7 cellular contexts compared by ENCODE assay signal in genomic region chr3:95347936-95348335, GRCh38.
DNase-seq lines count a peak whose midpoint lies in the region; ATAC-seq and TF ChIP-seq lines count a peak whose summit lies in the region.
"Not testable (repeated sequence)": the region's sequence is repeated elsewhere in the genome, so short reads cannot be mapped to it uniquely, and the experiment has no call there.

No MANE protein-coding gene starts in this region.

- BruUV-seq in Caco-2 (replicated peaks; lab: Mats Ljungman, UMichigan): not testable (repeated sequence)

- H3K4me2 ChIP-seq in GM23338; mesendoderm (ENCODE audit: low read length): not testable (repeated sequence)
- H3K4me2 ChIP-seq in hepatocyte: peak overlapping the region; percentile 41
- peak overlapping the region; percentile 57 for H3K4me2 ChIP-seq in trophoblast cell (ENCODE audit: low read length)

- peak overlapping the region; percentile 60 for H3K4me3 Mint-ChIP-seq in Caco-2 (ENCODE audit: unreplicated experiment)
- not testable (repeated sequence) for H3K4me3 Mint-ChIP-seq in GM23338, WTC11, nephron

- not testable (repeated sequence) for H3K79me1 ChIP-seq in mesendoderm (ENCODE audit: low read length); trophoblast cell (ENCODE audit: low read length)

- H2BK15ac ChIP-seq in mesendoderm (replicated peaks; ENCODE audit: low read depth): not testable (repeated sequence)

- ATAC-seq in GM23338, WTC11: not testable (repeated sequence)

- not testable (repeated sequence) for H3K9me2 ChIP-seq in GM23338 (ENCODE audit: insufficient read depth); hepatocyte (replicated peaks; ENCODE audit: insufficient read depth)

- H3K56ac ChIP-seq in mesendoderm (ENCODE audit: low read length): not testable (repeated sequence)

- H3K79me2 ChIP-seq in GM23338 (replicated peaks; ENCODE audit: insufficient read depth); hepatocyte; mesendoderm (ENCODE audit: control insufficient read depth, insufficient read depth, low read length); trophoblast cell (ENCODE audit: control insufficient read depth, insufficient read depth, low read length, poor library complexity): not testable (repeated sequence)

- H3K4me1 ChIP-seq in Caco-2: peaks cover 50% of the 10 kb centered on the region
- peaks cover 51% of the 10 kb centered on the region for H3K4me1 ChIP-seq in GM23338 (ENCODE audit: insufficient read depth)
- peaks cover 16% of the 10 kb centered on the region for H3K4me1 ChIP-seq in hepatocyte (ENCODE audit: insufficient read depth)
- H3K4me1 ChIP-seq in mesendoderm (ENCODE audit: control insufficient read depth, low read depth, low read length); trophoblast cell (ENCODE audit: control insufficient read depth in 1 of 2, insufficient read depth in 2 of 2, low read length in 2 of 2): not testable (repeated sequence)

- peak overlapping the region; percentile 72 for H4K91ac ChIP-seq in trophoblast cell (ENCODE audit: low read depth, low read length)

- H2AFZ ChIP-seq in GM23338 (0 out of 2 replicates have a peak overlapping the region, but pooled peaks have one; percentile 11), trophoblast cell (ENCODE audit: insufficient read depth, low read length, poor library complexity) (peak overlapping the region; percentile 54)
- H2AFZ ChIP-seq in hepatocyte: not testable (repeated sequence)

- not testable (repeated sequence) for H3K27me3 Mint-ChIP-seq in Caco-2 (ENCODE audit: insufficient read depth, unreplicated experiment); GM23338 (ENCODE audit: insufficient read depth, low read depth, poor library complexity); WTC11 (ENCODE audit: low read depth); nephron (ENCODE audit: low read depth)

- H3K27ac Mint-ChIP-seq in Caco-2 (ENCODE audit: unreplicated experiment) (peak overlapping the region; percentile 89), GM23338 (peak overlapping the region; percentile 26), WTC11 (peak overlapping the region; percentile 85), nephron (peak overlapping the region in 2 of 3 experiments; percentile 37 to 79)

- not testable (repeated sequence) for H3K9me3 Mint-ChIP-seq in Caco-2 (ENCODE audit: unreplicated experiment); nephron
- H3K9me3 Mint-ChIP-seq in GM23338 (peaks cover 12% of the 10 kb centered on the region), WTC11 (peaks cover 11% of the 10 kb centered on the region)

- H3K14ac ChIP-seq in trophoblast cell (ENCODE audit: low read length): peak overlapping the region; percentile 94

- peak overlapping the region; percentile 35 for H3K27ac ChIP-seq in GM23338 (ENCODE audit: low read depth)
- H3K27ac ChIP-seq in hepatocyte: peak overlapping the region; percentile 29
- not testable (repeated sequence) for H3K27ac ChIP-seq in mesendoderm (ENCODE audit: low read depth, low read length)
- H3K27ac ChIP-seq in trophoblast cell (ENCODE audit: low read depth, low read length): peak overlapping the region; percentile 92

- H2BK120ac ChIP-seq in mesendoderm (ENCODE audit: low read depth, low read length): not testable (repeated sequence)
- peak overlapping the region; percentile 95 for H2BK120ac ChIP-seq in trophoblast cell (ENCODE audit: insufficient read depth, low read length, poor library complexity)

- not testable (repeated sequence) for H4K8ac ChIP-seq in mesendoderm (ENCODE audit: low read depth, low read length); trophoblast cell (ENCODE audit: low read depth, low read length)

- TF ChIP-seq CTCF in Caco-2 (IDR thresholded peaks at IDR 0.05; ENCODE audit: insufficient read depth in 1 of 2, low read depth in 1 of 2, low read length in 1 of 2, severe bottlenecking in 1 of 2, unreplicated experiment in 1 of 2); GM23338 (conservative IDR thresholded peaks at IDR 0.05; ENCODE audit: low read depth in 2 of 2); WTC11 (IDR thresholded peaks at IDR 0.05); hepatocyte (IDR thresholded peaks at IDR 0.05; ENCODE audit: poor library complexity); nephron (IDR thresholded peaks at IDR 0.05; ENCODE audit: unreplicated experiment in 3 of 3): not testable (repeated sequence)

- H3K18ac ChIP-seq in mesendoderm (ENCODE audit: low read length): not testable (repeated sequence)
- H3K18ac ChIP-seq in trophoblast cell (ENCODE audit: low read length): peak overlapping the region; percentile 37

- H3K4me3 ChIP-seq in Caco-2 (ENCODE audit: low read depth, low read length); GM23338; hepatocyte; mesendoderm (ENCODE audit: low read length); trophoblast cell (ENCODE audit: low read depth, low read length): not testable (repeated sequence)

- H3F3A ChIP-seq in GM23338 (replicated peaks; ENCODE audit: low read depth): not testable (repeated sequence)

- CTCF ChIA-PET in Caco-2 (lab: Charles Lee); WTC11 (lab: Charles Lee): not testable (repeated sequence)

- not testable (repeated sequence) for H2BK5ac ChIP-seq in mesendoderm (ENCODE audit: low read length)
- peak overlapping the region; percentile 97 for H2BK5ac ChIP-seq in trophoblast cell (ENCODE audit: low read depth, low read length, poor library complexity)

- 38% methylated on average over 4 of the region's 4 CpGs for WGBS in hepatocyte (ENCODE audit: low lambda C conversion rate, missing lambda C conversion rate)
- no CpG with 5 or more reads among the region's 4 CpGs for WGBS in mesendoderm (ENCODE audit: extremely low coverage, insufficient coverage, low lambda C conversion rate)
- WGBS in trophoblast cell (ENCODE audit: extremely low coverage, insufficient coverage, insufficient read length): no CpG with 5 or more reads among the region's 4 CpGs

- H3K36me3 ChIP-seq in Caco-2 (ENCODE audit: control insufficient read depth, insufficient read depth, low read length); GM23338 (ENCODE audit: insufficient read depth); hepatocyte (replicated peaks; ENCODE audit: insufficient read depth, low read depth); mesendoderm (ENCODE audit: control insufficient read depth, insufficient read depth, low read length); trophoblast cell (ENCODE audit: control insufficient read depth in 1 of 2, insufficient read depth in 2 of 2, low read length in 2 of 2): not testable (repeated sequence)

- H4K5ac ChIP-seq in mesendoderm (ENCODE audit: low read length): not testable (repeated sequence)

- H3K9ac ChIP-seq in mesendoderm (ENCODE audit: low read length); trophoblast cell (ENCODE audit: low read length): not testable (repeated sequence)

- not testable (repeated sequence) for H3K36me3 Mint-ChIP-seq in Caco-2 (ENCODE audit: insufficient read depth, unreplicated experiment); nephron (ENCODE audit: low read depth)
- peaks cover 12% of the 10 kb centered on the region for H3K36me3 Mint-ChIP-seq in GM23338 (ENCODE audit: low read depth)
- H3K36me3 Mint-ChIP-seq in WTC11: peaks cover 11% of the 10 kb centered on the region

- not testable (repeated sequence) for H3K27me3 ChIP-seq in Caco-2 (replicated peaks; ENCODE audit: control insufficient read depth, insufficient read depth, low read length); GM23338 (ENCODE audit: insufficient read depth); hepatocyte; mesendoderm (ENCODE audit: insufficient read depth, low read length, poor library complexity); trophoblast cell (ENCODE audit: insufficient read depth, low read length)

- peak overlapping the region; percentile 98 for H2BK12ac ChIP-seq in trophoblast cell (ENCODE audit: low read length)

- intact Hi-C loops in Caco-2 (cut with micrococcal nuclease; ENCODE audit: unreplicated experiment): loop anchor here (1.0 kb wide), 1 partner anchor 8 kb away; no protein-coding TSS in a partner anchor

- not testable (repeated sequence) for H4K12ac ChIP-seq in trophoblast cell (ENCODE audit: low read depth, low read length)

- peaks cover 24% of the 10 kb centered on the region for H3K4me1 Mint-ChIP-seq in Caco-2 (ENCODE audit: low read depth, unreplicated experiment)
- peaks cover 34% of the 10 kb centered on the region for H3K4me1 Mint-ChIP-seq in GM23338
- H3K4me1 Mint-ChIP-seq in WTC11: peaks cover 55% of the 10 kb centered on the region
- peaks cover 15% of the 10 kb centered on the region for H3K4me1 Mint-ChIP-seq in nephron

- H3K9me3 ChIP-seq in Caco-2; hepatocyte (ENCODE audit: low read depth); trophoblast cell (ENCODE audit: insufficient read depth, low read depth, low read length): not testable (repeated sequence)

- not testable (repeated sequence) for H4K20me1 ChIP-seq in GM23338 (replicated peaks; ENCODE audit: insufficient read depth); hepatocyte (ENCODE audit: insufficient read depth, poor library complexity, severe bottlenecking)

- POLR2A ChIA-PET in Caco-2 (lab: Charles Lee); WTC11 (lab: Charles Lee): not testable (repeated sequence)

- H3K23ac ChIP-seq in mesendoderm (ENCODE audit: low read length); trophoblast cell (ENCODE audit: low read length): not testable (repeated sequence)

- not testable (repeated sequence) for H3K4ac ChIP-seq in mesendoderm (ENCODE audit: low read depth, low read length); trophoblast cell (ENCODE audit: low read depth, low read length)

- not testable (repeated sequence) for H2AK5ac ChIP-seq in mesendoderm (ENCODE audit: low read length); trophoblast cell (ENCODE audit: low read length)

- DNase-seq in Caco-2 (peak; percentile 55 to 65), mesendoderm (peak; percentile 34), trophoblast cell (peak; percentile 22 to 62)
- DNase-seq in GM23338 (ENCODE audit: low spot score); WTC11 (ENCODE audit: low spot score); hepatocyte (ENCODE audit: low spot score): not testable (repeated sequence)

Comparison
In these comparisons a context has a peak if more than half of its experiments do, and no peak if none do; other contexts are left out.
1. H3K27ac Mint-ChIP-seq: peak in every context shown above with its lines; median percentile 89 in Caco-2; 85 in WTC11; 58 in nephron; 26 in GM23338.